In the genomic region with DNA sequence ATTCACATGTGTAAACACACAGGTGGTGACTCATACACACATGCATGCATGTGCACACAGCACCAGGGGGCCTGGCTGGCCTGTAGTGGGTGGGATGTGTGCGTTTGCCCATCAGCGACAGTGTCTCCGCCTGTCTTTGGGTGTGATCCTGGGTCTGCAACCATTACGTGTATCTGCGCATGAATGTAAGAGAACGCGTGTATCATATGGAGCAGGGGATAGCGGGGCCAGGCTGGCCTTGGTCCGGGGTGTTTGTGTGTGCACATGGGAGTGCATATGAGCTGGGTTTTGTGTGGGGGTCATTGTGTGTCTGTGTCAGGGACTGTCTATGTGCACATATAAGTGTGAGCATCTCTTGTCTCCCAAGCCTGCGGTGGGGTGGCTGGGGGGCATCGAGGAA, we compare ENCODE assay signal across 19 cellular contexts. TPM values are rescaled to one million over a fixed set of nuclear protein-coding genes. Genes with fewer than 3 reads are reported as not detected.
A peak's percentile ranks its signal among the peaks of the same experiment; 100 is the strongest.
DNase-seq lines count a peak whose midpoint lies in the region; ATAC-seq, FAIRE-seq and TF ChIP-seq lines count a peak whose summit lies in the region.
"Had no signal": no experiment of that assay in that cellular context is flagged by ENCODE, and none has a peak within 500 bp of the region (broad histone marks: within the 10 kb centered on the region; RNA-seq: fewer than 3 reads in every experiment).

No MANE protein-coding gene starts in this region.

- H3K27me3 Mint-ChIP-seq in CD14-positive monocyte (ENCODE audit: low read depth in 3 of 3), result peaks cover 6 to 14% (median 13%) of the 10 kb centered on the region in 3 donors
- peaks cover 9 to 10% of the 10 kb centered on the region in 2 donors for H3K27me3 Mint-ChIP-seq in natural killer cell treated with Interleukin-12 subunit alpha and Interleukin-12 subunit beta and Interleukin-15 and Interleukin-18, amount 100 ng/mL, for 72 hours

- no peak overlapping the region for H3K27ac ChIP-seq in upper lobe of right lung
- H3K27ac ChIP-seq: C4-2B had no signal

- ATAC-seq in natural killer cell treated with Interleukin-12 subunit alpha and Interleukin-12 subunit beta and Interleukin-15 and Interleukin-18, amount 100 ng/mL, for 72 hours, result peak in 1 of 2 donors; percentile 15
- ATAC-seq in upper lobe of right lung (no peak), HG03342 (IDR thresholded peaks at IDR 0.05; ENCODE audit: unreplicated experiment) (no peak)
- ATAC-seq: CD8-positive, alpha-beta T cell; HCT116 had no signal

- no peak overlapping the region for H3K4me3 ChIP-seq in bronchial epithelial cell (ENCODE audit: low read depth, low read length)
- H3K4me3 ChIP-seq in upper lobe of right lung, result no peak overlapping the region

- no peaks in the 10 kb centered on the region for H3K36me3 Mint-ChIP-seq in CD14-positive monocyte
- no peaks in the 10 kb centered on the region for H3K36me3 Mint-ChIP-seq in natural killer cell treated with Interleukin-12 subunit alpha and Interleukin-12 subunit beta and Interleukin-15 and Interleukin-18, amount 100 ng/mL, for 72 hours
- H3K36me3 Mint-ChIP-seq: CD8-positive, alpha-beta T cell had no signal

- peak; percentile 40 for FAIRE-seq in bronchial epithelial cell (lab: Jason Lieb, UNC)
- FAIRE-seq: A204.1, GM19239, H54 had no signal

- H3K9me3 ChIP-seq in upper lobe of right lung, result no peaks in the 10 kb centered on the region
- H3K9me3 ChIP-seq: BE2C had no signal

- H3K27me3 ChIP-seq in bronchial epithelial cell (ENCODE audit: control insufficient read depth, insufficient read depth, low read length) (peaks cover 2% of the 10 kb centered on the region), upper lobe of right lung (no peaks in the 10 kb centered on the region)
- H3K27me3 ChIP-seq: BE2C had no signal

- H3K4me1 Mint-ChIP-seq in CD14-positive monocyte, result no peaks in the 10 kb centered on the region
- peaks cover under 1% of the 10 kb centered on the region in 2 donors for H3K4me1 Mint-ChIP-seq in natural killer cell treated with Interleukin-12 subunit alpha and Interleukin-12 subunit beta and Interleukin-15 and Interleukin-18, amount 100 ng/mL, for 72 hours (ENCODE audit: low read depth in 2 of 2)

- no peak overlapping the region for H3K4me3 Mint-ChIP-seq in CD14-positive monocyte
- H3K4me3 Mint-ChIP-seq in natural killer cell treated with Interleukin-12 subunit alpha and Interleukin-12 subunit beta and Interleukin-15 and Interleukin-18, amount 100 ng/mL, for 72 hours, result no peak overlapping the region
- H3K4me3 Mint-ChIP-seq: CD8-positive, alpha-beta T cell; IgD-negative memory B cell had no signal

- TF ChIP-seq CTCF in CD14-positive monocyte (IDR thresholded peaks at IDR 0.05), result no peak
- no peak for TF ChIP-seq CTCF in bronchial epithelial cell (IDR thresholded peaks at IDR 0.05; ENCODE audit: insufficient read depth, low read length, severe bottlenecking)
- TF ChIP-seq CTCF in upper lobe of right lung (IDR thresholded peaks at IDR 0.05), result no peak

- H3K36me3 ChIP-seq in bronchial epithelial cell (ENCODE audit: control insufficient read depth, insufficient read depth, low read length) (no peaks in the 10 kb centered on the region), upper lobe of right lung (no peaks in the 10 kb centered on the region)
- H3K36me3 ChIP-seq: BE2C had no signal

- intact Hi-C loops in CD14-positive monocyte (cut with micrococcal nuclease) (loop anchor here in 1 of 2 donors (5.0 kb wide), 1 partner anchor 47 kb away; no protein-coding TSS in a partner anchor), upper lobe of right lung (cut with DNase I) (no loop called here)

- no peak overlapping the region for H3K27ac Mint-ChIP-seq in CD14-positive monocyte
- H3K27ac Mint-ChIP-seq in natural killer cell treated with Interleukin-12 subunit alpha and Interleukin-12 subunit beta and Interleukin-15 and Interleukin-18, amount 100 ng/mL, for 72 hours, result no peak overlapping the region
- H3K27ac Mint-ChIP-seq: CD8-positive, alpha-beta T cell; IgD-negative memory B cell had no signal

- DNase-seq in CD14-positive monocyte (ENCODE audit: low spot score) (peak; percentile 15), bronchial epithelial cell (ENCODE audit: low read depth) (no peak), upper lobe of right lung (peak; percentile 46), GOT3 (lab: John Stamatoyannopoulos, UW) (no peak), NCI-H526 treated with DMSO at 0.1 percent for 48 hours (lab: John Stamatoyannopoulos, UW) (no peak)
- peak; percentile 37 for DNase-seq in natural killer cell treated with Interleukin-12 subunit alpha and Interleukin-12 subunit beta and Interleukin-15 and Interleukin-18, amount 100 ng/mL, for 72 hours (ENCODE audit: low spot score)
- DNase-seq: BE2C; CD8-positive, alpha-beta T cell; COR-L47; DND-41; GDM1 had no signal

- peaks cover 0 to 2% (median 0%) of the 10 kb centered on the region in 7 donors for H3K9me3 Mint-ChIP-seq in CD14-positive monocyte
- H3K9me3 Mint-ChIP-seq in natural killer cell treated with Interleukin-12 subunit alpha and Interleukin-12 subunit beta and Interleukin-15 and Interleukin-18, amount 100 ng/mL, for 72 hours, result no peaks in the 10 kb centered on the region
- H3K9me3 Mint-ChIP-seq: CD8-positive, alpha-beta T cell; IgD-negative memory B cell had no signal

- H3K4me1 ChIP-seq in upper lobe of right lung, result peaks cover 2% of the 10 kb centered on the region
- H3K4me1 ChIP-seq: BE2C had no signal

RNA-seq across cellular contexts. Expression of gene PSD2, which starts 43.8 kb away (rescaled TPM):
- polyA plus RNA-seq in CD14-positive monocyte, result not detected
- total RNA-seq in bronchial epithelial cell (under 0.01 TPM in 1 of 2 replicates, not detected in the other), upper lobe of right lung (not detected)
- not detected for total RNA-seq in natural killer cell treated with Interleukin-12 subunit alpha and Interleukin-12 subunit beta and Interleukin-15 and Interleukin-18, amount 100 ng/mL, for 72 hours
- polyA plus RNA-seq: AG04450, IgD-negative memory B cell had no signal

Comparison
In these comparisons a context has a peak if more than half of its experiments do, and no peak if none do; other contexts are left out.
1. DNase-seq: peak in CD14-positive monocyte (single experiment), natural killer cell treated with Interleukin-12 subunit alpha and Interleukin-12 subunit beta and Interleukin-15 and Interleukin-18, amount 100 ng/mL, for 72 hours (single experiment) and upper lobe of right lung (single experiment); none in bronchial epithelial cell (single experiment), GOT3 (single experiment) and NCI-H526 treated with DMSO at 0.1 percent for 48 hours (single experiment).